ENCODE assay signal across 1 cellular context in the genomic region with DNA sequence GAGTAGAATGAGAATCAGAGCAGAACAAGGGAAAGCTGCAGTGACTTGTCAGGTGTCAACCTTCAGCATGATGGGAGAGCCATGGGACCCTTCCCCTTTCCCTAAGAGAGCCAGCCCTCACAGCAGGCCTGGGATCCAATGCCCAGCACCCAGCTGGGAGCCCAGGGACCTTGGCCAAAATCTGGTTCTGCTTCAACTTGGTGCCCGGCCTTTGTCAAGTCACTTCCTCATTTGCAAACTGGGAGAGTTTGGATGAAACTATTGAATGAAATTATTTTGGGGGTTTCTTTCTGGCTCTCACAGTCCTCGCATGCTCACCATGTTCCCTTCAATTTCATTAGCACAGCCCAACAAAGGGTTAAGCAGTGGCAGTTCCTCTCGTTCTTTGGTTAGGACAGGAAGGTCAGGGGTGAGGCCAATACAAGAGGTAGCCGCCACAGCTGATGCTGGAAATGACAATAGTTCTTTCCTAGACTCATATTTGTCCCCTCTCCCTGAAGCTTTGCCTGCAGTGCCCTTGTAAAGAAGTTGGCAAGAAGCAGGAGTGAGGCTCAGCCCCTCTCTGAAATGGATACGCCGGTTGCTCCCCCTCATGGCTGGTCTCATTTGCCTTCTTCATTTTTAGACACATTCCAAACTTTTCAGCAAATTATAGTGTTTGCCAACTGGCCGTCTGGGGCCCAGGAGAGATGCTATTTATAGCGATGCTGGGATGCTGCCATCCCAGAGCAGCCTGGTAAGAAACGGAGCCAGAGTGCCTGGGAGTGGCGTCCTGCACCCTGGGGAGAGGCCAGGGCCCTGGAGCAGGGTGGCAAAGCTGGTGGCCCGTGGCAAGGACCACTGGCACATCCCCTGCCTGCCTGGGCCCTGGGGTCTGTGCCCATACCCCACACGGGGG.
TF ChIP-seq lines count a peak whose summit lies in the region.

No MANE protein-coding gene starts in this region.

TF ChIP-seq in GM23338, 12 proteins besides CTCF, POLR2A, EP300 and RAD21 (continued from another document):
- TF ChIP-seq, protein P1, sequence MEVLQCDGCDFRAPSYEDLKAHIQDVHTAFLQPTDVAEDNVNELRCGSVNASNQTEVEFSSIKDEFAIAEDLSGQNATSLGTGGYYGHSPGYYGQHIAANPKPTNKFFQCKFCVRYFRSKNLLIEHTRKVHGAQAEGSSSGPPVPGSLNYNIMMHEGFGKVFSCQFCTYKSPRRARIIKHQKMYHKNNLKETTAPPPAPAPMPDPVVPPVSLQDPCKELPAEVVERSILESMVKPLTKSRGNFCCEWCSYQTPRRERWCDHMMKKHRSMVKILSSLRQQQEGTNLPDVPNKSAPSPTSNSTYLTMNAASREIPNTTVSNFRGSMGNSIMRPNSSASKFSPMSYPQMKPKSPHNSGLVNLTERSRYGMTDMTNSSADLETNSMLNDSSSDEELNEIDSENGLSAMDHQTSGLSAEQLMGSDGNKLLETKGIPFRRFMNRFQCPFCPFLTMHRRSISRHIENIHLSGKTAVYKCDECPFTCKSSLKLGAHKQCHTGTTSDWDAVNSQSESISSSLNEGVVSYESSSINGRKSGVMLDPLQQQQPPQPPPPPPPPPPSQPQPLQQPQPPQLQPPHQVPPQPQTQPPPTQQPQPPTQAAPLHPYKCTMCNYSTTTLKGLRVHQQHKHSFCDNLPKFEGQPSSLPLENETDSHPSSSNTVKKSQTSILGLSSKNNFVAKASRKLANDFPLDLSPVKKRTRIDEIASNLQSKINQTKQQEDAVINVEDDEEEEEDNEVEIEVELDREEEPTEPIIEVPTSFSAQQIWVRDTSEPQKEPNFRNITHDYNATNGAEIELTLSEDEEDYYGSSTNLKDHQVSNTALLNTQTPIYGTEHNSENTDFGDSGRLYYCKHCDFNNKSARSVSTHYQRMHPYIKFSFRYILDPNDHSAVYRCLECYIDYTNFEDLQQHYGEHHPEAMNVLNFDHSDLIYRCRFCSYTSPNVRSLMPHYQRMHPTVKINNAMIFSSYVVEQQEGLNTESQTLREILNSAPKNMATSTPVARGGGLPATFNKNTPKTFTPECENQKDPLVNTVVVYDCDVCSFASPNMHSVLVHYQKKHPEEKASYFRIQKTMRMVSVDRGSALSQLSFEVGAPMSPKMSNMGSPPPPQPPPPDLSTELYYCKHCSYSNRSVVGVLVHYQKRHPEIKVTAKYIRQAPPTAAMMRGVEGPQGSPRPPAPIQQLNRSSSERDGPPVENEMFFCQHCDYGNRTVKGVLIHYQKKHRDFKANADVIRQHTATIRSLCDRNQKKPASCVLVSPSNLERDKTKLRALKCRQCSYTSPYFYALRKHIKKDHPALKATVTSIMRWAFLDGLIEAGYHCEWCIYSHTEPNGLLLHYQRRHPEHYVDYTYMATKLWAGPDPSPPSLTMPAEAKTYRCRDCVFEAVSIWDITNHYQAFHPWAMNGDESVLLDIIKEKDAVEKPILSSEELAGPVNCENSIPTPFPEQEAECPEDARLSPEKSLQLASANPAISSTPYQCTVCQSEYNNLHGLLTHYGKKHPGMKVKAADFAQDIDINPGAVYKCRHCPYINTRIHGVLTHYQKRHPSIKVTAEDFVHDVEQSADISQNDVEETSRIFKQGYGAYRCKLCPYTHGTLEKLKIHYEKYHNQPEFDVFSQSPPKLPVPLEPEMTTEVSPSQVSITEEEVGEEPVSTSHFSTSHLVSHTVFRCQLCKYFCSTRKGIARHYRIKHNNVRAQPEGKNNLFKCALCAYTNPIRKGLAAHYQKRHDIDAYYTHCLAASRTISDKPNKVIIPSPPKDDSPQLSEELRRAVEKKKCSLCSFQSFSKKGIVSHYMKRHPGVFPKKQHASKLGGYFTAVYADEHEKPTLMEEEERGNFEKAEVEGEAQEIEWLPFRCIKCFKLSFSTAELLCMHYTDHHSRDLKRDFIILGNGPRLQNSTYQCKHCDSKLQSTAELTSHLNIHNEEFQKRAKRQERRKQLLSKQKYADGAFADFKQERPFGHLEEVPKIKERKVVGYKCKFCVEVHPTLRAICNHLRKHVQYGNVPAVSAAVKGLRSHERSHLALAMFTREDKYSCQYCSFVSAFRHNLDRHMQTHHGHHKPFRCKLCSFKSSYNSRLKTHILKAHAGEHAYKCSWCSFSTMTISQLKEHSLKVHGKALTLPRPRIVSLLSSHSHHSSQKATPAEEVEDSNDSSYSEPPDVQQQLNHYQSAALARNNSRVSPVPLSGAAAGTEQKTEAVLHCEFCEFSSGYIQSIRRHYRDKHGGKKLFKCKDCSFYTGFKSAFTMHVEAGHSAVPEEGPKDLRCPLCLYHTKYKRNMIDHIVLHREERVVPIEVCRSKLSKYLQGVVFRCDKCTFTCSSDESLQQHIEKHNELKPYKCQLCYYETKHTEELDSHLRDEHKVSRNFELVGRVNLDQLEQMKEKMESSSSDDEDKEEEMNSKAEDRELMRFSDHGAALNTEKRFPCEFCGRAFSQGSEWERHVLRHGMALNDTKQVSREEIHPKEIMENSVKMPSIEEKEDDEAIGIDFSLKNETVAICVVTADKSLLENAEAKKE (CRISPR knock-in tag; IDR thresholded peaks at IDR 0.05), result no peak
- TF ChIP-seq CREB1 (CRISPR knock-in tag; IDR thresholded peaks at IDR 0.05; ENCODE audit: low read depth) (no peak), NANOG (IDR thresholded peaks at IDR 0.05; ENCODE audit: borderline replicate concordance) (no peak), EZH2 (IDR thresholded peaks at IDR 0.05; ENCODE audit: low read depth, unreplicated experiment) (no peak), ZNF331 (CRISPR knock-in tag; IDR thresholded peaks at IDR 0.05; ENCODE audit: low read depth) (no peak), STAT1 (IDR thresholded peaks at IDR 0.05; ENCODE audit: unreplicated experiment) (no peak), POLR2AphosphoS5 (IDR thresholded peaks at IDR 0.05; ENCODE audit: low read depth) (no peak), ZNF114 (CRISPR knock-in tag; IDR thresholded peaks at IDR 0.05) (no peak)
- TF ChIP-seq, protein P2, sequence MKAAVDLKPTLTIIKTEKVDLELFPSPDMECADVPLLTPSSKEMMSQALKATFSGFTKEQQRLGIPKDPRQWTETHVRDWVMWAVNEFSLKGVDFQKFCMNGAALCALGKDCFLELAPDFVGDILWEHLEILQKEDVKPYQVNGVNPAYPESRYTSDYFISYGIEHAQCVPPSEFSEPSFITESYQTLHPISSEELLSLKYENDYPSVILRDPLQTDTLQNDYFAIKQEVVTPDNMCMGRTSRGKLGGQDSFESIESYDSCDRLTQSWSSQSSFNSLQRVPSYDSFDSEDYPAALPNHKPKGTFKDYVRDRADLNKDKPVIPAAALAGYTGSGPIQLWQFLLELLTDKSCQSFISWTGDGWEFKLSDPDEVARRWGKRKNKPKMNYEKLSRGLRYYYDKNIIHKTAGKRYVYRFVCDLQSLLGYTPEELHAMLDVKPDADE (IDR thresholded peaks at IDR 0.05), result no peak
TF ChIP-seq in GM23338: peak in this region for 0.
